ENCODE assay signal across 20 cellular contexts in the genomic region with DNA sequence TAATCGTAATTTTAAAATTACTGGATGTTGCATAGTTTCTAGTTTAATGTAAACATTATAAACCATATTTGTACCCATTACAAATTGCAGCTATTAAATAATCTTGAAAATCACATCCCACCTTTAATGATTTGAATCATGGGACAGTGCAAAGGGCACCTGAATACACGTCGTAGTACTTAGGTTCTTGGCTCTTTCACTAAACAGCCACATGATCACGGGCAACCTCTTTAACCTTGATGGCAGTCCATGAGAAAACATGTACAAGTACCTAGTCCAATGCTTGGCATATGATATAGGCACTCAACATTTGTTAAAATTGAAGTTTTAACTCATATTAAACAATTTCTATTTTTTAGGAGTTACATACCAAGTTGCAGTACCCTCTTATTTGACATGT. TPM values are rescaled to one million over a fixed set of nuclear protein-coding genes. Genes with fewer than 3 reads are reported as not detected.
DNase-seq lines count a peak whose midpoint lies in the region; ATAC-seq, FAIRE-seq and TF ChIP-seq lines count a peak whose summit lies in the region.
"Had no signal": no experiment of that assay in that cellular context is flagged by ENCODE, and none has a peak within 500 bp of the region (broad histone marks: within the 10 kb centered on the region; RNA-seq: fewer than 3 reads in every experiment).

No MANE protein-coding gene starts in this region.

- no peak overlapping the region for H3K4me3 Mint-ChIP-seq in dendritic cell treated with granulocyte-macrophage colony-stimulating factor and Interleukin-4, amounts not matched to agents 40 ng/mL and 50 ng/mL, for 4 days
- H3K4me3 Mint-ChIP-seq: CD4-positive, alpha-beta memory T cell; GM23338; IgD-negative memory B cell had no signal

- no peaks in the 10 kb centered on the region for H3K27me3 ChIP-seq in BLaER1 treated with 17β-estradiol and CSF1 and Interleukin-3, amounts not matched to agents 10 nM and 100 nM
- no peaks in the 10 kb centered on the region for H3K27me3 ChIP-seq in small intestine (ENCODE audit: control insufficient read depth in 2 of 2, insufficient read depth in 2 of 2, low read length in 2 of 2)
- H3K27me3 ChIP-seq: BE2C had no signal

- peak overlapping the region in 5 of 11 experiments; percentile 61 to 93 (median 87); a peak in 6 of 22 replicates for H3K4me2 ChIP-seq in BLaER1 treated with 17β-estradiol and CSF1 and Interleukin-3, amounts not matched to agents 10 nM and 100 nM
- H3K4me2 ChIP-seq: GM23338 had no signal

- no peak for DNase-seq in GM19239 (ENCODE audit: insufficient read length, low spot score)
- peak; percentile 45 for DNase-seq in small intestine
- DNase-seq in GM13976 (ENCODE audit: low spot score), result no peak
- no peak for DNase-seq in MV-4-11 (lab: John Stamatoyannopoulos, UW)
- no peak for DNase-seq in omental fat pad (ENCODE audit: low spot score)
- DNase-seq: ACHN; BE2C; CD4-positive, alpha-beta memory T cell; DMS79 treated with DMSO at 0.1 percent for 48 hours; HCEC 1CT; KBM-7 had no signal

- H3K27ac ChIP-seq in BLaER1 treated with 17β-estradiol and CSF1 and Interleukin-3, amounts not matched to agents 10 nM and 100 nM, result peak overlapping the region in 9 of 11 experiments; percentile 9 to 100 (median 90); a peak in 16 of 22 replicates
- H3K27ac ChIP-seq in small intestine (ENCODE audit: low read depth in 1 of 2, low read length in 1 of 2), result no peak overlapping the region
- H3K27ac ChIP-seq: C4-2B had no signal

- no peak for ATAC-seq in omental fat pad (ENCODE audit: low FRiP score)
- ATAC-seq: GM12878, GM23338 had no signal

- H4K20me1 ChIP-seq in BLaER1 treated with 17β-estradiol and CSF1 and Interleukin-3, amounts not matched to agents 10 nM and 100 nM, result no peaks in the 10 kb centered on the region

- peak; percentile 61 for FAIRE-seq in GM19239 (lab: Jason Lieb, UNC)
- peak; percentile 15 for FAIRE-seq in small intestine (lab: Jason Lieb, UNC)
- FAIRE-seq: GM12878, H54, HTR-8/SVneo had no signal

- H3K27ac Mint-ChIP-seq in dendritic cell treated with granulocyte-macrophage colony-stimulating factor and Interleukin-4, amounts not matched to agents 40 ng/mL and 50 ng/mL, for 4 days, result peak overlapping the region; percentile 88
- H3K27ac Mint-ChIP-seq: CD4-positive, alpha-beta memory T cell; GM23338; IgD-negative memory B cell had no signal

- peaks cover 48 to 99% (median 68%) of the 10 kb centered on the region in 10 experiments for H3K4me1 ChIP-seq in BLaER1 treated with 17β-estradiol and CSF1 and Interleukin-3, amounts not matched to agents 10 nM and 100 nM
- H3K4me1 ChIP-seq in small intestine (ENCODE audit: control insufficient read depth in 2 of 2, insufficient read depth in 1 of 2, low read depth in 1 of 2, low read length in 1 of 2), result no peaks in the 10 kb centered on the region
- H3K4me1 ChIP-seq: BE2C had no signal

- peak overlapping the region in 1 of 11 experiments; percentile 29; a peak in 2 of 22 replicates for H3K9ac ChIP-seq in BLaER1 treated with 17β-estradiol and CSF1 and Interleukin-3, amounts not matched to agents 10 nM and 100 nM

- in situ Hi-C loops in GM13976 (cut with MboI; ENCODE audit: low sequenced_read_pairs, unreplicated experiment), result loop anchor here (25.0 kb wide), 2 partner anchors 430 to 655 kb away; a partner anchor contains a TSS

- H3K9me3 ChIP-seq in BLaER1 treated with 17β-estradiol and CSF1 and Interleukin-3, amounts not matched to agents 10 nM and 100 nM (replicated peaks in 1 of 11), result peaks cover 0 to 32% (median 15%) of the 10 kb centered on the region in 11 experiments; a peak in 12 of 22 replicates
- H3K9me3 ChIP-seq in small intestine (ENCODE audit: control insufficient read depth, low read depth), result no peaks in the 10 kb centered on the region
- H3K9me3 ChIP-seq: BE2C had no signal

- no peaks in the 10 kb centered on the region for H3K9me3 Mint-ChIP-seq in dendritic cell treated with granulocyte-macrophage colony-stimulating factor and Interleukin-4, amounts not matched to agents 40 ng/mL and 50 ng/mL, for 4 days
- H3K9me3 Mint-ChIP-seq: CD4-positive, alpha-beta memory T cell; GM23338; IgD-negative memory B cell had no signal

- no peak overlapping the region for H3K4me3 ChIP-seq in BLaER1 treated with 17β-estradiol and CSF1 and Interleukin-3, amounts not matched to agents 10 nM and 100 nM
- H3K4me3 ChIP-seq in small intestine (ENCODE audit: low read depth in 1 of 2, low read length in 2 of 2), result no peak overlapping the region
- H3K4me3 ChIP-seq: GM12878, GM23338 had no signal

- TF ChIP-seq CTCF in GM13976 (IDR thresholded peaks at IDR 0.05; ENCODE audit: borderline replicate concordance, control extremely low read depth, extremely low read depth, insufficient read depth, missing control alignments) (no peak), omental fat pad (IDR thresholded peaks at IDR 0.05) (no peak)

- no peaks in the 10 kb centered on the region for H3K36me3 Mint-ChIP-seq in dendritic cell treated with granulocyte-macrophage colony-stimulating factor and Interleukin-4, amounts not matched to agents 40 ng/mL and 50 ng/mL, for 4 days (ENCODE audit: low read depth)
- H3K36me3 Mint-ChIP-seq: CD4-positive, alpha-beta memory T cell; IgD-negative memory B cell had no signal

- intact Hi-C loops in dendritic cell treated with granulocyte-macrophage colony-stimulating factor and Interleukin-4, amounts not matched to agents 40 ng/mL and 50 ng/mL, for 4 days (cut with micrococcal nuclease), result no loop called here

- peaks cover 0 to 48% (median 31%) of the 10 kb centered on the region in 11 experiments; a peak in 20 of 22 replicates for H3K36me3 ChIP-seq in BLaER1 treated with 17β-estradiol and CSF1 and Interleukin-3, amounts not matched to agents 10 nM and 100 nM
- no peaks in the 10 kb centered on the region for H3K36me3 ChIP-seq in small intestine (ENCODE audit: control insufficient read depth in 2 of 2, insufficient read depth in 2 of 2, low read length in 2 of 2)

- peaks cover 36% of the 10 kb centered on the region for H3K4me1 Mint-ChIP-seq in dendritic cell treated with granulocyte-macrophage colony-stimulating factor and Interleukin-4, amounts not matched to agents 40 ng/mL and 50 ng/mL, for 4 days (ENCODE audit: low read depth)
- H3K4me1 Mint-ChIP-seq: GM23338, IgD-negative memory B cell had no signal

- WGBS in small intestine, 3 donors, result 36 to 75% (median 70%) methylated on average over 4 of the region's 4 CpGs

- H3K27me3 Mint-ChIP-seq in dendritic cell treated with granulocyte-macrophage colony-stimulating factor and Interleukin-4, amounts not matched to agents 40 ng/mL and 50 ng/mL, for 4 days, result no peaks in the 10 kb centered on the region
- H3K27me3 Mint-ChIP-seq: CD4-positive, alpha-beta memory T cell; IgD-negative memory B cell had no signal

RNA-seq across cellular contexts. Expression of a gene that starts 11.8 kb away (rescaled TPM):
- 10 to 100 TPM; 38.4 to 54.6 (median 52.6) TPM for polyA plus RNA-seq in small intestine
- 100 to 1,000 TPM; 130 to 213 (median 188) TPM for total RNA-seq in omental fat pad

RNA-seq across cellular contexts. Expression of a gene that starts 14.6 kb away (rescaled TPM):
- polyA plus RNA-seq in small intestine, result 10 to 100 TPM; 40.4 to 78.3 (median 58.9) TPM
- total RNA-seq in omental fat pad, result 10 to 100 TPM; 27.5 to 56.6 (median 38.3) TPM

RNA-seq across cellular contexts. Expression of a gene that starts 35.9 kb away (rescaled TPM):
- 10 to 100 TPM; 13.4 to 83.8 (median 74.7) TPM for polyA plus RNA-seq in small intestine
- total RNA-seq in omental fat pad, result 10 to 100 TPM; 22.5 to 34.4 (median 24.5) TPM
- total RNA-seq: A172 had no signal

Comparison
In these comparisons a context has a peak if more than half of its experiments do, and no peak if none do; other contexts are left out.
1. H3K27ac ChIP-seq: peak in BLaER1 treated with 17β-estradiol and CSF1 and Interleukin-3, amounts not matched to agents 10 nM and 100 nM (9 of 11); none in small intestine (0 of 2).